30 cellular contexts compared by ENCODE assay signal in the genomic region with DNA sequence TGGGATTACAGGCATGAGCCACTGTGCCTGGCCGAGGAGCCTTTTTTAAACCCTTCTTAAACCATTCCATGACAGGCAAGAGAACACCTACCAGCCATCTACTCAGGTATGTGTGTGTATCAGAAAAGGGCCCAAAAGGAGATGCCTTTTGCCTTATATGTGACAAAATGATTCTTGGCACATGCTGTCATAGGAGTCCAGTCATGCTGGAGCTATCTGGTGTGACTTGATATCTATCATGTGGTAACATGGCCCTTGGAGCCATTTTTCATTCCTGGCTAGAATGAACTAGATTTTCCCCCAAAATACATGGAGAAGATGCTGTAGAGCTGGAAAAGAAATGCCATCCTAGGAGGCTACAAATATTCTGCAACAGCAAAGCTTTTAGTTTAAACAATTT.
DNase-seq lines count a peak whose midpoint lies in the region; ATAC-seq and TF ChIP-seq lines count a peak whose summit lies in the region.
"Had no signal": no experiment of that assay in that cellular context is flagged by ENCODE, and none has a peak within 500 bp of the region (broad histone marks: within the 10 kb centered on the region; RNA-seq: fewer than 3 reads in every experiment).

No MANE protein-coding gene starts in this region.

- H3K27me3 ChIP-seq in right cardiac atrium (ENCODE audit: control insufficient read depth, insufficient read depth) (no peaks in the 10 kb centered on the region), gastrocnemius medialis (no peaks in the 10 kb centered on the region), vagina (no peaks in the 10 kb centered on the region)
- H3K27me3 ChIP-seq: colonic mucosa, SJSA1, suprapubic skin had no signal

- no peaks in the 10 kb centered on the region for H3K9me3 ChIP-seq in right cardiac atrium (ENCODE audit: control insufficient read depth, low read length)
- H3K9me3 ChIP-seq in gastrocnemius medialis, result no peaks in the 10 kb centered on the region
- no peaks in the 10 kb centered on the region for H3K9me3 ChIP-seq in vagina
- H3K9me3 ChIP-seq: colonic mucosa, lower lobe of right lung, SJSA1, suprapubic skin had no signal

- in situ Hi-C loops in gastrocnemius medialis (cut with MboI; ENCODE audit: low sequenced_read_pairs in 4 of 4), result no loop called here

- TF ChIP-seq POLR2A in erythroblast (IDR thresholded peaks at IDR 0.05; ENCODE audit: low read length) (no peak), gastrocnemius medialis (IDR thresholded peaks at IDR 0.05) (no peak), vagina (IDR thresholded peaks at IDR 0.05) (no peak)

- intact Hi-C loops in right cardiac atrium (cut with DNase I), result no loop called here
- intact Hi-C loops in Right ventricle myocardium superior (cut with DNase I), result no loop called here
- intact Hi-C loops in gastrocnemius medialis (cut with DNase I; ENCODE audit: low total_unique reads), result no loop called here
- intact Hi-C loops in vagina (cut with DNase I), result no loop called here

- H3K4me1 ChIP-seq in right cardiac atrium (ENCODE audit: control insufficient read depth, insufficient read depth, low read length), result peaks cover 7% of the 10 kb centered on the region
- peaks cover 9 to 22% of the 10 kb centered on the region in 2 donors for H3K4me1 ChIP-seq in gastrocnemius medialis
- H3K4me1 ChIP-seq in vagina, result peaks cover 42% of the 10 kb centered on the region
- H3K4me1 ChIP-seq: colonic mucosa had no signal

- 97% methylated on average over 1 of the region's 1 CpG for WGBS in right cardiac atrium

- H3K27ac ChIP-seq in right cardiac atrium (ENCODE audit: low read length) (peak overlapping the region; percentile 17), gastrocnemius medialis (peak overlapping the region; percentile 27 to 75 (median 42)), vagina (peak overlapping the region; percentile 54)
- H3K27ac ChIP-seq: colonic mucosa, lower lobe of right lung, SJSA1, suprapubic skin had no signal

- DNase-seq in right cardiac atrium, result no peak
- DNase-seq in Right ventricle myocardium superior, result no peak
- peak; percentile 35 to 44 for DNase-seq in erythroblast (lab: John Stamatoyannopoulos, UW)
- no peak for DNase-seq in gastrocnemius medialis
- DNase-seq in vagina (ENCODE audit: extremely low spot score in 2 of 2), result no peak
- DNase-seq in NCI-H1105 (lab: John Stamatoyannopoulos, UW), result no peak
- DNase-seq: activated CD4-positive, alpha-beta T cell treated with anti-CD3 and anti-CD28 coated beads, Interleukin-2, amount 50 U/mL, for 48 hours; activated CD8-positive, alpha-beta memory T cell treated with anti-CD3 and anti-CD28 coated beads, Interleukin-2, amount 50 U/mL, for 4 hours; activated naive CD4-positive, alpha-beta T cell treated with anti-CD3 and anti-CD28 coated beads, Interleukin-2, amount 10 ng/mL, durations not matched to agents 7 days and 5 days; AML-193; amygdala; CD4-positive, alpha-beta memory T cell; colonic mucosa; effector memory CD8-positive, alpha-beta T cell; islet precursor cell; lower lobe of right lung; MM.1S; NCI-H1417 treated with DMSO at 0.1 percent for 48 hours; NCI-H2081 treated with DMSO at 0.1 percent for 48 hours; NCI-H345; retina; stimulated activated CD4-positive, alpha-beta T cell treated with anti-CD3 and anti-CD28 coated beads, Interleukin-4, amount 100 ng/mL, for 4 hours; stimulated activated naive B cell treated with anti-CD40 and anti-IgM and Interleukin-4, amounts not matched to agents 10 μg/mL and 1 μg/mL and 100 μg/mL, for 72 hours had no signal

- no peak overlapping the region for H3K4me3 ChIP-seq in right cardiac atrium (ENCODE audit: low read length)
- H3K4me3 ChIP-seq in gastrocnemius medialis, result no peak overlapping the region
- no peak overlapping the region for H3K4me3 ChIP-seq in vagina
- H3K4me3 ChIP-seq: colonic mucosa, K562, lower lobe of right lung, SJSA1, suprapubic skin had no signal

- H3K36me3 ChIP-seq in gastrocnemius medialis (peaks cover 0 to 63% of the 10 kb centered on the region in 2 donors), vagina (peaks cover 0 to 38% of the 10 kb centered on the region in 2 donors)
- H3K36me3 ChIP-seq: colonic mucosa had no signal

- no peak for ATAC-seq in right cardiac atrium
- no peak for ATAC-seq in Right ventricle myocardium superior (ENCODE audit: poor library complexity)
- ATAC-seq in gastrocnemius medialis, result peak in 1 of 2 donors; percentile 57
- no peak for ATAC-seq in GM18520 (IDR thresholded peaks at IDR 0.05; ENCODE audit: unreplicated experiment)
- no peak for ATAC-seq in GM18870 (IDR thresholded peaks at IDR 0.05; ENCODE audit: unreplicated experiment)
- ATAC-seq: activated CD4-positive, CD25-positive, alpha-beta regulatory T cell treated with anti-CD3 and anti-CD28 coated beads, Interleukin-2, amount 50 U/mL, for 24 hours; effector memory CD8-positive, alpha-beta T cell; K562; natural killer cell treated with Interleukin-12 subunit alpha and Interleukin-12 subunit beta and Interleukin-15 and Interleukin-18, amount 100 ng/mL, for 72 hours; stimulated activated naive B cell treated with anti-CD40 and anti-IgM and Interleukin-4, amounts not matched to agents 10 μg/mL and 1 μg/mL and 100 μg/mL, for 72 hours had no signal

- no peak for TF ChIP-seq CTCF in gastrocnemius medialis (IDR thresholded peaks at IDR 0.05 in 4 of 5, conservative IDR thresholded peaks at IDR 0.05 in 1 of 5)
- TF ChIP-seq CTCF in vagina (IDR thresholded peaks at IDR 0.05), result no peak

Comparison
In these comparisons a context has a peak if more than half of its experiments do, and no peak if none do; other contexts are left out.
1. DNase-seq: peak in erythroblast (2 of 2); none in right cardiac atrium (0 of 3), Right ventricle myocardium superior (single experiment), gastrocnemius medialis (0 of 2), vagina (0 of 2) and NCI-H1105 (single experiment).
2. Peak in every context shown above with its lines, with median percentiles within 50 percentile points of each other: H3K27ac ChIP-seq.